18 cellular contexts compared by ENCODE assay signal in the genomic region with DNA sequence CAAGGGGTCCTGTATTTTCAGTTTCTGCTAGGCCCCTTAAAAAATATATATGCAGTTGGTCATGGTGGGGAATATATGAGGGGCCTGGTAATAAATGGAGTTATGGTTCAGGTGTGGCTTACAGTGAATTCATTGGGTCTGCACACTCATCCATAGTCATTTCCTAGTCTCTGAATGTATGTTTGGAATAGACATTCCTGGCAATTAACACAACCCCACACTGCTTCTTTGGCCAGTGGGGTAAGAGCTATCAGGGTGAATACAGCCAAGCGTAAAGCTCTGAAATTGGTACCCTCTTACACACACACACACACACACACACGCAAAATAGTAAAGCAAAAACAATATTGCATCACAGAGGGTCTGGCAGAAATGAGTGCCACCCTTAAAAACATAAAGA.
"Had no signal": no experiment of that assay in that cellular context is flagged by ENCODE, and none has a peak within 500 bp of the region (broad histone marks: within the 10 kb centered on the region; RNA-seq: fewer than 3 reads in every experiment).

No MANE protein-coding gene starts in this region.

- ATAC-seq: activated CD4-positive, CD25-positive, alpha-beta regulatory T cell treated with anti-CD3 and anti-CD28 coated beads, Interleukin-2, amount 50 U/mL, for 24 hours; gastrocnemius medialis; left ventricle myocardium superior; stimulated activated naive CD8-positive, alpha-beta T cell treated with anti-CD3 and anti-CD28 coated beads, Interleukin-15, Interleukin-2, amounts not matched to agents 100 U/mL and 50 U/mL, for 24 hours; T-cell had no signal

- H3K4me3 ChIP-seq: gastrocnemius medialis, right atrium auricular region, tibial nerve, uterus had no signal

- H3K9me3 ChIP-seq: gastrocnemius medialis, right atrium auricular region, tibial nerve, uterus had no signal

- H3K4me1 ChIP-seq: gastrocnemius medialis, right atrium auricular region, tibial nerve, uterus had no signal

- H3K36me3 ChIP-seq: gastrocnemius medialis, right atrium auricular region, tibial nerve, uterus had no signal

- H3K27ac ChIP-seq: gastrocnemius medialis, right atrium auricular region, tibial nerve, uterus had no signal

- DNase-seq: activated CD4-positive, alpha-beta T cell treated with anti-CD3 and anti-CD28 coated beads, Interleukin-2, amount 50 U/mL, for 1 hour; activated CD8-positive, alpha-beta memory T cell treated with anti-CD3 and anti-CD28 coated beads for 24 hours; activated CD8-positive, alpha-beta memory T cell treated with anti-CD3 and anti-CD28 coated beads, Interleukin-2, amount 50 U/mL, for 48 hours; activated effector memory CD4-positive, alpha-beta T cell treated with Interleukin-2 at 50 U/mL for 16 hours; activated T-cell treated with anti-CD3 and anti-CD28 coated beads, Interleukin-2, amount 50 U/mL, for 48 hours; endodermal cell; erythroblast; gastrocnemius medialis; left ventricle myocardium superior; naive B cell; stimulated activated CD4-positive, alpha-beta T cell treated with anti-CD3 and anti-CD28 coated beads, Interleukin-2, amount 100 ng/mL, for 24 hours; stimulated activated naive CD8-positive, alpha-beta T cell treated with anti-CD3 and anti-CD28 coated beads, Interleukin-15, Interleukin-2, amounts not matched to agents 100 U/mL and 50 U/mL, for 24 hours; T-cell; T-helper 9 cell; uterus had no signal

- H3K27me3 ChIP-seq: gastrocnemius medialis, right atrium auricular region, tibial nerve, uterus had no signal
